7 cellular contexts compared by ENCODE assay signal in the genomic region with DNA sequence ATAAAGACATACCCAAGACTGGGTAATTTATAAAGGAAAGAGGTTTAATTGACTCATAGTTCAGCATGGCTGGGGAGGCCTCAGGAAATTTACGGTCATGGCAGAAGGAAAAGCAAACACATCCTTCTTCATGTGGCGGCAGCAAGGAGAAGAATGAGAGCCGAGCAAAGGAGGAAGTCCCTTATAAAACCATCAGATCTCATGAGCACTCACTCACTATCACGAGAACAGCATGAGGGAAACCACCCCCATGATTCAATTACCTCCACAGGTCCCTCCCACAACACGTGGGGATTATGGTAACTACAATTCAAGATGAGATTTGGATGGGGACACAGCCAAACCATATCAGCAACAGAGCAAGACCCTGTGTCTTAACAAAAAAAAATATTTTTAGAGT.
DNase-seq lines count a peak whose midpoint lies in the region; ATAC-seq, FAIRE-seq and TF ChIP-seq lines count a peak whose summit lies in the region.
"Not testable (repeated sequence)": the region's sequence is repeated elsewhere in the genome, so short reads cannot be mapped to it uniquely, and the experiment has no call there.

No MANE protein-coding gene starts in this region.

- not testable (repeated sequence) for ATAC-seq in T-helper 17 cell
- ATAC-seq in activated CD8-positive, alpha-beta T cell treated with anti-CD3 and anti-CD28 coated beads for 36 hours, result peak; percentile 30
- ATAC-seq in naive B cell (ENCODE audit: low read depth in 2 of 2), result peak; percentile 33 to 40

- H3K4me1 ChIP-seq in endothelial cell of umbilical vein (ENCODE audit: control insufficient read depth, extremely low read depth, insufficient read depth, low read length), result not testable (repeated sequence)

- not testable (repeated sequence) for H3K27me3 ChIP-seq in endothelial cell of umbilical vein (ENCODE audit: control insufficient read depth in 2 of 2, insufficient read depth in 2 of 2, low read length in 2 of 2)

- not testable (repeated sequence) for TF ChIP-seq POLR2A in endothelial cell of umbilical vein (IDR thresholded peaks at IDR 0.05; ENCODE audit: low read depth, low read length)

- not testable (repeated sequence) for H4K20me1 ChIP-seq in endothelial cell of umbilical vein (replicated peaks; ENCODE audit: control insufficient read depth, extremely low read depth, insufficient read depth, low read length)

- TF ChIP-seq CTCF in activated CD8-positive, alpha-beta T cell treated with anti-CD3 and anti-CD28 coated beads for 36 hours (IDR thresholded peaks at IDR 0.05); endothelial cell of umbilical vein (IDR thresholded peaks at IDR 0.05; ENCODE audit: extremely low read depth in 1 of 2, insufficient read depth in 1 of 2, low read depth in 1 of 2, low read length in 2 of 2): not testable (repeated sequence)

- not testable (repeated sequence) for H3K4me2 ChIP-seq in endothelial cell of umbilical vein (ENCODE audit: insufficient read depth, low read length)

- H2AFZ ChIP-seq in endothelial cell of umbilical vein (ENCODE audit: low read depth, low read length), result peak overlapping the region; percentile 41

- H3K9me1 ChIP-seq in endothelial cell of umbilical vein (replicated peaks; ENCODE audit: control insufficient read depth, extremely low read depth, insufficient read depth, low read length), result not testable (repeated sequence)

- H3K4me3 ChIP-seq in endothelial cell of umbilical vein (replicated peaks in 1 of 3; ENCODE audit: insufficient read depth in 1 of 3, low read depth in 1 of 3, low read length in 3 of 3), result not testable (repeated sequence)

- not testable (repeated sequence) for H3K27me3 Mint-ChIP-seq in T-helper 17 cell; activated CD8-positive, alpha-beta T cell treated with anti-CD3 and anti-CD28 coated beads for 36 hours
- H3K27me3 Mint-ChIP-seq in naive B cell, result peaks cover 10 to 28% (median 25%) of the 10 kb centered on the region in 3 donors

- H3K9me3 Mint-ChIP-seq in activated CD8-positive, alpha-beta T cell treated with anti-CD3 and anti-CD28 coated beads for 36 hours, result not testable (repeated sequence)
- H3K9me3 Mint-ChIP-seq in naive B cell, result peaks cover 0 to 12% (median 3%) of the 10 kb centered on the region in 7 donors

- H3K36me3 ChIP-seq in endothelial cell of umbilical vein (ENCODE audit: control insufficient read depth in 2 of 2, extremely low read depth in 1 of 2, insufficient read depth in 2 of 2, low read length in 2 of 2), result not testable (repeated sequence)

- FAIRE-seq in endothelial cell of umbilical vein (lab: Jason Lieb, UNC), result not testable (repeated sequence)

- CTCF ChIA-PET in activated CD8-positive, alpha-beta T cell treated with anti-CD3 and anti-CD28 coated beads for 36 hours (lab: Charles Lee), result not testable (repeated sequence)
- CTCF ChIA-PET in endothelial cell of umbilical vein (lab: Charles Lee), result interaction anchor here (1.5 to 1.6 kb wide), 2 partner anchors 14 to 75 kb away, joined by 3 to 4 read pairs; no protein-coding TSS in a partner anchor

- not testable (repeated sequence) for H3K79me2 ChIP-seq in endothelial cell of umbilical vein (ENCODE audit: control insufficient read depth, insufficient read depth, low read length)

- H3K27ac ChIP-seq in endothelial cell of umbilical vein (ENCODE audit: insufficient read depth, low read depth, low read length), result not testable (repeated sequence)

- H3K36me3 Mint-ChIP-seq in T-helper 17 cell (ENCODE audit: low read depth); activated CD8-positive, alpha-beta T cell treated with anti-CD3 and anti-CD28 coated beads for 36 hours (ENCODE audit: low read depth); naive B cell: not testable (repeated sequence)

- not testable (repeated sequence) for H3K9me3 ChIP-seq in T-helper 17 cell (ENCODE audit: control insufficient read depth, low read length, poor library complexity, severe bottlenecking); endothelial cell of umbilical vein (replicated peaks; ENCODE audit: control insufficient read depth, insufficient read depth, low read length)

- DNase-seq in DMS53 (lab: John Stamatoyannopoulos, UW), result peak; percentile 23
- DNase-seq in Kasumi-1 (lab: John Stamatoyannopoulos, UW), result peak; percentile 22 to 28
- peak; percentile 1 for DNase-seq in NOMO-1 treated with dmso at 0.1 percent for 144 hours (lab: John Stamatoyannopoulos, UW; ENCODE audit: unreplicated experiment)
- DNase-seq in T-helper 17 cell, naive B cell: not testable (repeated sequence)
- peak; percentile 19 for DNase-seq in activated CD8-positive, alpha-beta T cell treated with anti-CD3 and anti-CD28 coated beads for 36 hours
- peak; percentile 42 for DNase-seq in endothelial cell of umbilical vein (ENCODE audit: low read depth, low spot score)

- H3K4me3 Mint-ChIP-seq in T-helper 17 cell; activated CD8-positive, alpha-beta T cell treated with anti-CD3 and anti-CD28 coated beads for 36 hours: not testable (repeated sequence)
- peak overlapping the region in 1 of 8 donors; percentile 40 for H3K4me3 Mint-ChIP-seq in naive B cell

- POLR2A ChIA-PET in activated CD8-positive, alpha-beta T cell treated with anti-CD3 and anti-CD28 coated beads for 36 hours (lab: Charles Lee); endothelial cell of umbilical vein (lab: Charles Lee): not testable (repeated sequence)

- H3K4me1 Mint-ChIP-seq in T-helper 17 cell; activated CD8-positive, alpha-beta T cell treated with anti-CD3 and anti-CD28 coated beads for 36 hours (ENCODE audit: low read depth); naive B cell: not testable (repeated sequence)

- H3K27ac Mint-ChIP-seq in T-helper 17 cell (peak overlapping the region; percentile 39), naive B cell (peak overlapping the region in 1 of 6 donors; percentile 30)
- H3K27ac Mint-ChIP-seq in activated CD8-positive, alpha-beta T cell treated with anti-CD3 and anti-CD28 coated beads for 36 hours, result not testable (repeated sequence)

- H3K9ac ChIP-seq in endothelial cell of umbilical vein (replicated peaks; ENCODE audit: extremely low read depth, insufficient read depth, low read length), result not testable (repeated sequence)

- dilution Hi-C loops in endothelial cell of umbilical vein (cut with MboI; ENCODE audit: extremely low pct_ligation_motif_present, low sequenced_read_pairs), result not testable (repeated sequence)

- not testable (repeated sequence) for BruUV-seq in endothelial cell of umbilical vein (replicated peaks; lab: Mats Ljungman, UMichigan)

- intact Hi-C loops in activated CD8-positive, alpha-beta T cell treated with anti-CD3 and anti-CD28 coated beads for 36 hours (cut with micrococcal nuclease); endothelial cell of umbilical vein (cut with micrococcal nuclease): not testable (repeated sequence)
